Comparison of ENCODE assay signal across 8 cellular contexts in genomic region chr14:91510171-91511013, GRCh38. TPM values are rescaled to one million over a fixed set of nuclear protein-coding genes. Genes with fewer than 3 reads are reported as not detected.
DNase-seq lines count a peak whose midpoint lies in the region; ATAC-seq lines count a peak whose summit lies in the region.

PPP4R3A (minus strand) TSS chr14:91510310; CDS start chr14:91509647, 663 bp downstream.

- peak within 1 kb of the TSS; percentile 93 for H3K4me3 ChIP-seq in CD8-positive, alpha-beta memory T cell (ENCODE audit: low read length)

- no peaks in the 10 kb centered on the region for H3K9me3 ChIP-seq in CD8-positive, alpha-beta memory T cell (ENCODE audit: low read length)

- H3K27ac Mint-ChIP-seq in CD8-positive, alpha-beta memory T cell: peak within 1 kb of the TSS; percentile 99 to 100 (median 99)

- CTCF ChIA-PET in CD8-positive, alpha-beta memory T cell (lab: Charles Lee): interaction anchor here (1.0 kb wide), 1 partner anchor 9 kb away, joined by 3 read pairs; no protein-coding TSS in a partner anchor

- H3K27ac ChIP-seq in CD8-positive, alpha-beta memory T cell (ENCODE audit: low read depth, low read length): peak within 1 kb of the TSS; percentile 97

- H3K9me3 Mint-ChIP-seq in CD8-positive, alpha-beta memory T cell: no peaks in the 10 kb centered on the region

- POLR2A ChIA-PET in CD8-positive, alpha-beta memory T cell (lab: Charles Lee): interaction anchor here (0.8 to 1.1 kb wide), 3 partner anchors 359 to 1311 kb away, joined by 3 to 4 read pairs (median 3); partner anchors contain the start of gene RPS6KA5

- DNase-seq in CD8-positive, alpha-beta memory T cell: peak; percentile 86 to 95 (median 94)
- peak; percentile 75 for DNase-seq in HS-5 (ENCODE audit: low read depth)
- DNase-seq in NK-92 treated with Interleukin-12 subunit alpha and Interleukin-12 subunit beta, amount 100 ng/mL, for 24 hours (lab: John Stamatoyannopoulos, UW): peak; percentile 89
- DNase-seq in activated CD8-positive, alpha-beta memory T cell treated with anti-CD3 and anti-CD28 coated beads for 24 hours: peak; percentile 96
- peak; percentile 85 for DNase-seq in effector CD8-positive, alpha-beta T cell (lab: John Stamatoyannopoulos, UW)
- DNase-seq in medulla oblongata (ENCODE audit: extremely low spot score): peak; percentile 94
- DNase-seq in stimulated activated CD8-positive, alpha-beta memory T cell treated with anti-CD3 and anti-CD28 coated beads, Interleukin-12 subunit alpha, Interleukin-12 subunit beta, amount 100 ng/mL, for 1 hour (ENCODE audit: low read depth): peak; percentile 83

- peak; percentile 65 for ATAC-seq in GM19468 (IDR thresholded peaks at IDR 0.05; ENCODE audit: extremely low read depth, unreplicated experiment)

- H3K4me3 Mint-ChIP-seq in CD8-positive, alpha-beta memory T cell: peak within 1 kb of the TSS; percentile 97 to 100 (median 99)

- no peaks in the 10 kb centered on the region for H3K27me3 ChIP-seq in CD8-positive, alpha-beta memory T cell (ENCODE audit: insufficient read depth, low read length, poor library complexity, severe bottlenecking)

- H3K4me1 Mint-ChIP-seq in CD8-positive, alpha-beta memory T cell: peaks cover 34 to 35% (median 35%) of the 10 kb centered on the region in 3 donors

- peaks cover 22% of the 10 kb centered on the region for H3K4me1 ChIP-seq in CD8-positive, alpha-beta memory T cell (ENCODE audit: insufficient read depth, low read length)

- H3K36me3 Mint-ChIP-seq in CD8-positive, alpha-beta memory T cell: peaks cover 0 to 39% (median 3%) of the 10 kb centered on the region in 3 donors

- H3K36me3 ChIP-seq in CD8-positive, alpha-beta memory T cell (ENCODE audit: insufficient read depth, low read length): no peaks in the 10 kb centered on the region

- peaks cover 0 to 7% of the 10 kb centered on the region in 2 donors for H3K27me3 Mint-ChIP-seq in CD8-positive, alpha-beta memory T cell

RNA-seq across cellular contexts. Expression of gene PPP4R3A, which starts in this region (rescaled TPM):
- 100 to 1,000 TPM; 158 to 159 TPM for total RNA-seq in CD8-positive, alpha-beta memory T cell
- 139 TPM for polyA plus RNA-seq in CD8-positive, alpha-beta memory T cell

Comparison
In these comparisons a context has a peak if more than half of its experiments do, and no peak if none do; other contexts are left out.
1. Peak in every context shown above with its lines: DNase-seq, ATAC-seq, H3K4me3 ChIP-seq and H3K27ac ChIP-seq.